ENCODE assay signal across 17 cellular contexts in the genomic region with DNA sequence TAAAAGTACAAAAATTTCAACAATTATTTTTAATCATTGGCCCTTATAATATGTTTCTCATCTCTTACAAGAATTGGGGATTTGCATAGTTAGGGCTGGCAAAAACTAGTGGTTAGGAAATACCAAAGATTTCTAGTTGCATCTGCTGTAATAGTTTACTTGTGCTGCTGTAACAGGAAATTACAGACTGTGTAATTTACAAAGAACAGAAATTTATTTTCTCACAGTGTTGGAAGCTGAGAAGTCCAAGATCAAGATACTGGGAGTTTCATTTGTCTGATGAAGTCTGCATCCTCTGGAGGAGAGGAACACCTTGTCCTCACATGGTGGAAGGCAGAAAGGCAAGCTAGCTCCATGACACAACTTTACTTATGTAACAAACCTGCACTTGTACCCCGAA.
DNase-seq lines count a peak whose midpoint lies in the region; ATAC-seq and TF ChIP-seq lines count a peak whose summit lies in the region.
"Had no signal": no experiment of that assay in that cellular context is flagged by ENCODE, and none has a peak within 500 bp of the region (broad histone marks: within the 10 kb centered on the region; RNA-seq: fewer than 3 reads in every experiment).

No MANE protein-coding gene starts in this region.

- 79% methylated on average over 1 of the region's 1 CpG for WGBS in right cardiac atrium
- WGBS in aorta, 2 donors = 26 to 50% methylated on average over 1 of the region's 1 CpG

- H3K27ac ChIP-seq in left ventricle myocardium inferior (replicated peaks) = peak overlapping the region; percentile 58
- H3K27ac ChIP-seq in right cardiac atrium (ENCODE audit: low read length) = no peak overlapping the region
- no peak overlapping the region for H3K27ac ChIP-seq in aorta (ENCODE audit: low read depth in 1 of 2, low read length in 2 of 2)
- H3K27ac ChIP-seq: C4-2B, HL-60 had no signal

- no peaks in the 10 kb centered on the region for H3K4me1 ChIP-seq in left ventricle myocardium inferior
- no peaks in the 10 kb centered on the region for H3K4me1 ChIP-seq in right cardiac atrium (ENCODE audit: control insufficient read depth, insufficient read depth, low read length)
- H3K4me1 ChIP-seq in aorta (ENCODE audit: control insufficient read depth in 1 of 2, insufficient read depth in 2 of 2, low read length in 2 of 2) = no peaks in the 10 kb centered on the region

- H3K4me3 ChIP-seq in left ventricle myocardium inferior (no peak overlapping the region), right cardiac atrium (ENCODE audit: low read length) (no peak overlapping the region), choroid plexus epithelial cell (ENCODE audit: low read depth, low read length) (no peak overlapping the region), fibroblast of villous mesenchyme (ENCODE audit: low read depth, low read length) (no peak overlapping the region), aorta (ENCODE audit: low read length in 2 of 2) (no peak overlapping the region)
- H3K4me3 ChIP-seq: GM23338 had no signal

- H3K27me3 ChIP-seq in left ventricle myocardium inferior (ENCODE audit: low read depth) (no peaks in the 10 kb centered on the region), right cardiac atrium (ENCODE audit: control insufficient read depth, insufficient read depth) (no peaks in the 10 kb centered on the region), aorta (ENCODE audit: control insufficient read depth in 1 of 2, insufficient read depth in 2 of 2, low read length in 1 of 2) (no peaks in the 10 kb centered on the region)

- H3K27ac Mint-ChIP-seq in immature natural killer cell = no peak overlapping the region
- H3K27ac Mint-ChIP-seq: B cell; CD4-positive, alpha-beta memory T cell; GM23338 had no signal

- H3K27me3 Mint-ChIP-seq in immature natural killer cell (ENCODE audit: low read depth in 3 of 3) = peaks cover 0 to 7% (median 0%) of the 10 kb centered on the region in 3 donors
- H3K27me3 Mint-ChIP-seq: B cell had no signal

- H3K36me3 ChIP-seq in left ventricle myocardium inferior = no peaks in the 10 kb centered on the region
- no peaks in the 10 kb centered on the region for H3K36me3 ChIP-seq in aorta (ENCODE audit: control insufficient read depth in 1 of 2, insufficient read depth in 2 of 2, low read length in 1 of 2)

- H3K9me3 Mint-ChIP-seq in immature natural killer cell = no peaks in the 10 kb centered on the region

- ATAC-seq in right cardiac atrium (no peak), aorta (ENCODE audit: low FRiP score) (no peak)
- ATAC-seq: GM23338 had no signal

- H3K4me3 Mint-ChIP-seq in immature natural killer cell = no peak overlapping the region
- H3K4me3 Mint-ChIP-seq: B cell; CD4-positive, alpha-beta memory T cell; GM23338 had no signal

- H3K36me3 Mint-ChIP-seq in immature natural killer cell = no peaks in the 10 kb centered on the region
- H3K36me3 Mint-ChIP-seq: CD4-positive, alpha-beta memory T cell had no signal

- no peak for TF ChIP-seq CTCF in left ventricle myocardium inferior (IDR thresholded peaks at IDR 0.05; ENCODE audit: borderline replicate concordance)
- TF ChIP-seq CTCF in choroid plexus epithelial cell (conservative IDR thresholded peaks at IDR 0.05; ENCODE audit: low read depth, low read length) = no peak
- TF ChIP-seq CTCF in fibroblast of villous mesenchyme (IDR thresholded peaks at IDR 0.05; ENCODE audit: insufficient read depth, low read depth, low read length) = no peak

- intact Hi-C loops in left ventricle myocardium inferior (cut with micrococcal nuclease) (no loop called here), right cardiac atrium (cut with DNase I) (no loop called here), aorta (cut with DNase I) (no loop called here)

- H3K9me3 ChIP-seq in left ventricle myocardium inferior (replicated peaks) (peaks cover 3% of the 10 kb centered on the region), right cardiac atrium (ENCODE audit: control insufficient read depth, low read length) (no peaks in the 10 kb centered on the region), aorta (ENCODE audit: control insufficient read depth, low read length) (no peaks in the 10 kb centered on the region)

- H3K4me1 Mint-ChIP-seq in immature natural killer cell = no peaks in the 10 kb centered on the region
- H3K4me1 Mint-ChIP-seq: B cell; CD4-positive, alpha-beta memory T cell; GM23338 had no signal

- DNase-seq in left ventricle myocardium inferior (no peak), right cardiac atrium (no peak), choroid plexus epithelial cell (ENCODE audit: low read depth) (peak; percentile 17), fibroblast of villous mesenchyme (ENCODE audit: low read depth) (peak; percentile 12), aorta (no peak), ureter (ENCODE audit: low spot score) (no peak), immature natural killer cell (no peak)
- DNase-seq: ACHN; CD4-positive, alpha-beta memory T cell; DMS153; DMS79 treated with DMSO at 0.1 percent for 48 hours; EL; H7 had no signal

Comparison
In these comparisons a context has a peak if more than half of its experiments do, and no peak if none do; other contexts are left out.
1. DNase-seq: peak in choroid plexus epithelial cell (single experiment) and fibroblast of villous mesenchyme (single experiment); none in left ventricle myocardium inferior (single experiment), right cardiac atrium (0 of 3), aorta (0 of 2), ureter (single experiment) and immature natural killer cell (0 of 3).